Comparison of ENCODE assay signal across 8 cellular contexts in the genomic region with DNA sequence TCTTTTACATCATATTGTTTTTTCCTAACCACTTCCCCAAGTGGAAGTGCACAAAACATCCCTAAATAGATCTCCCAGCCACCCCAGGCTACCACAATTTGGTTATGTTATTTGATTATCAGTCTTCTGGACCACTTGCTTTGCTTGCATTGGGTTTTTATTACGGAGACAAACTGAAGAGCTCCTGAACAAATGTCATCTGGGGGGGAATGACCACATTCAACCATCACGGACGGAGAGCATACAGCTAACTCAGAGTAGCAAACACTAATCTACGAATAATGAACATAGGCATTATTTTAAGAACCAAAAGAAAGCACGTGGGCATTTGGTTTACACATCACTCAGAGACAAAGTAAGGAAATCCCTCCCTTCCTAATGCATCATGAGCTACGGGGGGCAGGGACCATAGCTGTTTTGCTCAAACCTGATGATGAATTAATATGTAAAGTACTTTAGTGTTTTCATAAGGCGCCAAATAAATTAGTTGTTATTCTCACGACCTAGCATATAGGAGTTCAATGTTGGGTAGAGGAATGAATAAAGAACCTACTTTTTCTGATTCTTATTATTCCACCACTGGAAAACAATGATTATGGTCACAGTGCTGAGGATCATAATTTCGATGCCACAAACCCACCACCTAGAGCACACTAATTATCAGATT. TPM values are rescaled to one million over a fixed set of nuclear protein-coding genes. Genes with fewer than 3 reads are reported as not detected.
DNase-seq lines count a peak whose midpoint lies in the region; ATAC-seq and TF ChIP-seq lines count a peak whose summit lies in the region.

No MANE protein-coding gene starts in this region.

- peak overlapping the region; percentile 81 for H3K4me3 Mint-ChIP-seq in HFFc6
- H3K4me3 Mint-ChIP-seq in activated T-helper 1 cell treated with anti-CD3 and anti-CD28 coated beads, Interleukin-12 subunit alpha, Interleukin-12 subunit beta, Interleukin-2, Interleukin-4 antibody, amounts not matched to agents 30 ng/mL and 10 ng/mL and 1 ng/mL, durations not matched to agents 14 hours and 24 hours and 36 hours, result peak overlapping the region; percentile 85

- H3K36me3 ChIP-seq in BLaER1, result no peaks in the 10 kb centered on the region

- H3K27ac ChIP-seq in BLaER1, result peak overlapping the region; percentile 62

- TF ChIP-seq CTCF in HFFc6 (IDR thresholded peaks at IDR 0.05), result no peak
- TF ChIP-seq CTCF in retinal pigment epithelial cell (conservative IDR thresholded peaks at IDR 0.05; ENCODE audit: low read depth, low read length), result no peak

- H4K20me1 ChIP-seq in BLaER1, result peaks cover 22% of the 10 kb centered on the region; the same call in 1 of the 2 replicates

- peak overlapping the region; percentile 84 for H3K4me2 ChIP-seq in BLaER1

- no peaks in the 10 kb centered on the region for H3K27me3 ChIP-seq in BLaER1

- DNase-seq in HFFc6 (peak; percentile 44), globus pallidus (ENCODE audit: low spot score) (peak; percentile 58), retinal pigment epithelial cell (ENCODE audit: low read depth) (no peak), NCI-H2196 treated with DMSO at 0.1 percent for 48 hours (lab: John Stamatoyannopoulos, UW; ENCODE audit: unreplicated experiment) (no peak), activated gamma-delta T cell treated with Interleukin-2 at 50 U/mL for 16 hours (no peak)
- DNase-seq in activated T-helper 1 cell treated with anti-CD3 and anti-CD28 coated beads, Interleukin-12 subunit alpha, Interleukin-12 subunit beta, Interleukin-2, Interleukin-4 antibody, amounts not matched to agents 30 ng/mL and 10 ng/mL and 1 ng/mL, durations not matched to agents 14 hours and 24 hours and 36 hours (ENCODE audit: low spot score), result no peak

- intact Hi-C loops in activated T-helper 1 cell treated with anti-CD3 and anti-CD28 coated beads, Interleukin-12 subunit alpha, Interleukin-12 subunit beta, Interleukin-2, Interleukin-4 antibody, amounts not matched to agents 30 ng/mL and 10 ng/mL and 1 ng/mL, durations not matched to agents 14 hours and 24 hours and 36 hours (cut with micrococcal nuclease), result loop anchor here (1.0 to 10.0 kb wide), 11 partner anchors 12 to 1357 kb away; partner anchors contain the start of genes KLF3, RELL1, TMEM156 and UGDH

- H3K9me3 Mint-ChIP-seq in HFFc6, result no peaks in the 10 kb centered on the region
- H3K9me3 Mint-ChIP-seq in activated T-helper 1 cell treated with anti-CD3 and anti-CD28 coated beads, Interleukin-12 subunit alpha, Interleukin-12 subunit beta, Interleukin-2, Interleukin-4 antibody, amounts not matched to agents 30 ng/mL and 10 ng/mL and 1 ng/mL, durations not matched to agents 14 hours and 24 hours and 36 hours, result no peaks in the 10 kb centered on the region

- peaks cover 53% of the 10 kb centered on the region for H3K4me1 Mint-ChIP-seq in HFFc6 (ENCODE audit: low read depth)
- peaks cover 62% of the 10 kb centered on the region for H3K4me1 Mint-ChIP-seq in activated T-helper 1 cell treated with anti-CD3 and anti-CD28 coated beads, Interleukin-12 subunit alpha, Interleukin-12 subunit beta, Interleukin-2, Interleukin-4 antibody, amounts not matched to agents 30 ng/mL and 10 ng/mL and 1 ng/mL, durations not matched to agents 14 hours and 24 hours and 36 hours (ENCODE audit: low read depth)

- H3K4me3 ChIP-seq in BLaER1 (peak overlapping the region; percentile 90), retinal pigment epithelial cell (ENCODE audit: low read length) (peak overlapping the region; percentile 77)

- ATAC-seq in GM21786 (IDR thresholded peaks at IDR 0.05; ENCODE audit: unreplicated experiment), result no peak

- H3K27me3 Mint-ChIP-seq in HFFc6 (ENCODE audit: insufficient read depth), result no peaks in the 10 kb centered on the region
- H3K27me3 Mint-ChIP-seq in activated T-helper 1 cell treated with anti-CD3 and anti-CD28 coated beads, Interleukin-12 subunit alpha, Interleukin-12 subunit beta, Interleukin-2, Interleukin-4 antibody, amounts not matched to agents 30 ng/mL and 10 ng/mL and 1 ng/mL, durations not matched to agents 14 hours and 24 hours and 36 hours (ENCODE audit: insufficient read depth), result no peaks in the 10 kb centered on the region

- no peaks in the 10 kb centered on the region for H3K9me3 ChIP-seq in BLaER1

- H3K27ac Mint-ChIP-seq in HFFc6, result peak overlapping the region; percentile 90
- H3K27ac Mint-ChIP-seq in activated T-helper 1 cell treated with anti-CD3 and anti-CD28 coated beads, Interleukin-12 subunit alpha, Interleukin-12 subunit beta, Interleukin-2, Interleukin-4 antibody, amounts not matched to agents 30 ng/mL and 10 ng/mL and 1 ng/mL, durations not matched to agents 14 hours and 24 hours and 36 hours, result peak overlapping the region; percentile 92

- peak overlapping the region; percentile 86 for H3K9ac ChIP-seq in BLaER1

- peaks cover 40% of the 10 kb centered on the region for H3K4me1 ChIP-seq in BLaER1

- H3K36me3 Mint-ChIP-seq in HFFc6 (ENCODE audit: low read depth), result peaks cover 4% of the 10 kb centered on the region; the same call in 1 of the 2 replicates
- peaks cover 6% of the 10 kb centered on the region for H3K36me3 Mint-ChIP-seq in activated T-helper 1 cell treated with anti-CD3 and anti-CD28 coated beads, Interleukin-12 subunit alpha, Interleukin-12 subunit beta, Interleukin-2, Interleukin-4 antibody, amounts not matched to agents 30 ng/mL and 10 ng/mL and 1 ng/mL, durations not matched to agents 14 hours and 24 hours and 36 hours (ENCODE audit: low read depth)

RNA-seq across cellular contexts. Expression of gene TMEM156, which starts 11.6 kb away (rescaled TPM):
- under 1 TPM; 0.07 to 0.48 (median 0.41) TPM for total RNA-seq in HFFc6 (2021; fragmentation: NEBNext Ultra II Directional; extraction: Animal tissue kit (Norgen Biotek cat#: 25700))
- 27.7 and 29.4 TPM in 2 replicates for total RNA-seq in activated T-helper 1 cell treated with anti-CD3 and anti-CD28 coated beads, Interleukin-12 subunit alpha, Interleukin-12 subunit beta, Interleukin-2, Interleukin-4 antibody, amounts not matched to agents 30 ng/mL and 10 ng/mL and 1 ng/mL, durations not matched to agents 14 hours and 24 hours and 36 hours

RNA-seq across cellular contexts. Expression of gene KLHL5, which starts 18.2 kb away (rescaled TPM):
- 10 to 100 TPM; 48.0 to 59.3 (median 50.6) TPM for total RNA-seq in HFFc6 (2021; fragmentation: NEBNext Ultra II Directional; extraction: Animal tissue kit (Norgen Biotek cat#: 25700))
- total RNA-seq in activated T-helper 1 cell treated with anti-CD3 and anti-CD28 coated beads, Interleukin-12 subunit alpha, Interleukin-12 subunit beta, Interleukin-2, Interleukin-4 antibody, amounts not matched to agents 30 ng/mL and 10 ng/mL and 1 ng/mL, durations not matched to agents 14 hours and 24 hours and 36 hours, result 45.0 and 46.3 TPM in 2 replicates

Comparison
In these comparisons a context has a peak if more than half of its experiments do, and no peak if none do; other contexts are left out.
1. DNase-seq: peak in HFFc6 (single experiment) and globus pallidus (single experiment); none in activated T-helper 1 cell treated with anti-CD3 and anti-CD28 coated beads, Interleukin-12 subunit alpha, Interleukin-12 subunit beta, Interleukin-2, Interleukin-4 antibody, amounts not matched to agents 30 ng/mL and 10 ng/mL and 1 ng/mL, durations not matched to agents 14 hours and 24 hours and 36 hours (single experiment), retinal pigment epithelial cell (single experiment), NCI-H2196 treated with DMSO at 0.1 percent for 48 hours (single experiment) and activated gamma-delta T cell treated with Interleukin-2 at 50 U/mL for 16 hours (single experiment).
2. RNA of gene TMEM156, which starts 11.6 kb away (total RNA-seq): 27.7 to 29.4 TPM in activated T-helper 1 cell treated with anti-CD3 and anti-CD28 coated beads, Interleukin-12 subunit alpha, Interleukin-12 subunit beta, Interleukin-2, Interleukin-4 antibody, amounts not matched to agents 30 ng/mL and 10 ng/mL and 1 ng/mL, durations not matched to agents 14 hours and 24 hours and 36 hours; 0.07 to 0.48 TPM in HFFc6; every median in the first group is over 10 times any median in the second.